1 cellular context compared by ENCODE assay signal in the genomic region with DNA sequence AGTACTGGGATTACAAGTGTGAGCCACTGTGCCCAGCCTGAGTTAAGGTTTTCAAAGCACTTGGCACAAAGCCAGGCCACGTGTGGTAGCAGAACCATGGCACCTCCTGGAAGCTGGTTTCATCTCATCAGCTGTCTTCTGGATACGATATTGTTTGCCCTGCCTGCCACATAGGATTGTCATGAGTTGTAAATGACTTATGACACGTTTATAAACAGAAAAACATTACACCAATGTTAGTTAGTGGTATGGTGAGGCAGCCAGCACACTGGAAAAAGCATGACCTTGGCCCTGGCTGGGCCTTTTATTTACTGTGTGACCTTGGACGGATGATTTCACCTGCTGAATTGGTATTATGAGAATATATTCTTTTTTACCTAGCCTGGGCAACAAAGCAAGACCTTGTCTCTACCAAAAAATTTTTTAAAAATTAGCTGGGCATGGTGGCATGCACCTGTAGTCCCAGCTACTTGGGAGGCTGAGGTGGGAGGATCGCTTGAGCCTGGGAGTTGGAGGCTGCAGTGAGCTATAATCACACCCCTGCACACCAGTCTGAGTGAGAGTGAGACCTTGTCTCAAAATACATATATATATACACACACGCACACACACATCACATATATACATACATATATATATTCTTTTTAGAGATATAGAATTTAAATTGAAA.
TF ChIP-seq lines count a peak whose summit lies in the region.

No MANE protein-coding gene starts in this region.

TF ChIP-seq in IMR-90, 13 proteins besides CTCF, POLR2A, EP300 and RAD21:
- TF ChIP-seq BHLHE40 (IDR thresholded peaks at IDR 0.05; ENCODE audit: low read depth, low read length), result no peak
- TF ChIP-seq FOS (IDR thresholded peaks at IDR 0.05; ENCODE audit: low read depth, low read length), result no peak
- no peak for TF ChIP-seq RCOR1 (IDR thresholded peaks at IDR 0.05; ENCODE audit: insufficient replicate concordance, low read length)
- no peak for TF ChIP-seq CHD1 (IDR thresholded peaks at IDR 0.05; ENCODE audit: low read depth, low read length)
- TF ChIP-seq, protein P1, sequence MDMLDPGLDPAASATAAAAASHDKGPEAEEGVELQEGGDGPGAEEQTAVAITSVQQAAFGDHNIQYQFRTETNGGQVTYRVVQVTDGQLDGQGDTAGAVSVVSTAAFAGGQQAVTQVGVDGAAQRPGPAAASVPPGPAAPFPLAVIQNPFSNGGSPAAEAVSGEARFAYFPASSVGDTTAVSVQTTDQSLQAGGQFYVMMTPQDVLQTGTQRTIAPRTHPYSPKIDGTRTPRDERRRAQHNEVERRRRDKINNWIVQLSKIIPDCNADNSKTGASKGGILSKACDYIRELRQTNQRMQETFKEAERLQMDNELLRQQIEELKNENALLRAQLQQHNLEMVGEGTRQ (IDR thresholded peaks at IDR 0.05; ENCODE audit: low read depth, low read length), result no peak
